Comparison of ENCODE assay signal across 2 cellular contexts in the genomic region with DNA sequence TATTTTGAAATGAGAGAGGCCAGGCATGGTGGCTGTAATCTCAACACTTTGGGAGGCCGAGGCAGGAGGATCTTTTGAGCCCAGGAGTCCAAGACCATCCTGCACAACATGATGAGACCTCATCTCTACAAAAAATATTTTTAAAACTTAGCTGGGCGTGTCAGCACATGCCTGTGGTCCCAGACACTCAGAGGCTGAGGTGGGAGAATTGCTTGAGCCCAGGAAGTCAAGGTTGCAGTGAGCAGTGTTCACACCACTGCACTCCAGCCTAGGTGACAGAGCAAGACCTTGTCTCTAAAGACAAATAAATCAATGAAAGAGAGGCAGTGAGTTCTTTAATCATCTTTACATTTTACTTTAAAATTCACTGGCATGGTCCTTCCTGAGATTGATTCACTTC.
TF ChIP-seq lines count a peak whose summit lies in the region.

No MANE protein-coding gene starts in this region.

TF ChIP-seq in IMR-90, 13 proteins besides CTCF, POLR2A, EP300 and RAD21 (continued from another document):
- TF ChIP-seq MAZ (IDR thresholded peaks at IDR 0.05; ENCODE audit: borderline replicate concordance, low read depth, low read length) (no peak), SMC3 (IDR thresholded peaks at IDR 0.05; ENCODE audit: low read depth, low read length) (no peak), FOS (IDR thresholded peaks at IDR 0.05; ENCODE audit: low read depth, low read length) (no peak), ELK1 (IDR thresholded peaks at IDR 0.05; ENCODE audit: borderline replicate concordance, low read depth, low read length) (no peak), MAFK (IDR thresholded peaks at IDR 0.05; ENCODE audit: low read depth, low read length) (no peak), RCOR1 (IDR thresholded peaks at IDR 0.05; ENCODE audit: insufficient replicate concordance, low read length) (no peak)

TF ChIP-seq in HEK293T, 16 proteins besides CTCF, POLR2A, EP300 and RAD21 (continued from another document):
- TF ChIP-seq PKNOX1 (IDR thresholded peaks at IDR 0.05) (no peak), LEF1 (IDR thresholded peaks at IDR 0.05; ENCODE audit: borderline replicate concordance) (no peak), ELF4 (IDR thresholded peaks at IDR 0.05) (no peak), SUZ12 (IDR thresholded peaks at IDR 0.05) (no peak), TARDBP (IDR thresholded peaks at IDR 0.05) (no peak)
